In the genomic region with DNA sequence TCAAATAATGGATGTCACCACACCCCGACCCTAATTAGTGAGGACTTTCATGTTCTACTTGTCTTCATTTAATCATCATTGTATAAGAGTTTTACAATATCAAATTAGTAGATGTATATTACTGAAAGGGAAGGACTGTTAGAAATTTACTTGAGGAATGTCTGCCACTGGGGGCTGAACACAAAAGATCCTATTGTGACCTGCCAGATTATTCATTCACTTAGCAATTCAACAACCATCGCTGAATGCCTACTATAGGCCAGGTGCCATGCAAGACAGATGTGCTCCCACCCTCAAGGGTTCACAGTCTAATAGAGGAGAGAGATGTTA, we compare ENCODE assay signal across 1 cellular context.
TF ChIP-seq lines count a peak whose summit lies in the region.

No MANE protein-coding gene starts in this region.

TF ChIP-seq in GM23338, 12 proteins besides CTCF, POLR2A, EP300 and RAD21:
- no peak for TF ChIP-seq ZNF114 (CRISPR knock-in tag; IDR thresholded peaks at IDR 0.05)
- TF ChIP-seq JUNB (IDR thresholded peaks at IDR 0.05; ENCODE audit: unreplicated experiment): no peak
- TF ChIP-seq ETS1 (IDR thresholded peaks at IDR 0.05): no peak
- no peak for TF ChIP-seq ZNF462 (CRISPR knock-in tag; IDR thresholded peaks at IDR 0.05)
- TF ChIP-seq, protein P1, sequence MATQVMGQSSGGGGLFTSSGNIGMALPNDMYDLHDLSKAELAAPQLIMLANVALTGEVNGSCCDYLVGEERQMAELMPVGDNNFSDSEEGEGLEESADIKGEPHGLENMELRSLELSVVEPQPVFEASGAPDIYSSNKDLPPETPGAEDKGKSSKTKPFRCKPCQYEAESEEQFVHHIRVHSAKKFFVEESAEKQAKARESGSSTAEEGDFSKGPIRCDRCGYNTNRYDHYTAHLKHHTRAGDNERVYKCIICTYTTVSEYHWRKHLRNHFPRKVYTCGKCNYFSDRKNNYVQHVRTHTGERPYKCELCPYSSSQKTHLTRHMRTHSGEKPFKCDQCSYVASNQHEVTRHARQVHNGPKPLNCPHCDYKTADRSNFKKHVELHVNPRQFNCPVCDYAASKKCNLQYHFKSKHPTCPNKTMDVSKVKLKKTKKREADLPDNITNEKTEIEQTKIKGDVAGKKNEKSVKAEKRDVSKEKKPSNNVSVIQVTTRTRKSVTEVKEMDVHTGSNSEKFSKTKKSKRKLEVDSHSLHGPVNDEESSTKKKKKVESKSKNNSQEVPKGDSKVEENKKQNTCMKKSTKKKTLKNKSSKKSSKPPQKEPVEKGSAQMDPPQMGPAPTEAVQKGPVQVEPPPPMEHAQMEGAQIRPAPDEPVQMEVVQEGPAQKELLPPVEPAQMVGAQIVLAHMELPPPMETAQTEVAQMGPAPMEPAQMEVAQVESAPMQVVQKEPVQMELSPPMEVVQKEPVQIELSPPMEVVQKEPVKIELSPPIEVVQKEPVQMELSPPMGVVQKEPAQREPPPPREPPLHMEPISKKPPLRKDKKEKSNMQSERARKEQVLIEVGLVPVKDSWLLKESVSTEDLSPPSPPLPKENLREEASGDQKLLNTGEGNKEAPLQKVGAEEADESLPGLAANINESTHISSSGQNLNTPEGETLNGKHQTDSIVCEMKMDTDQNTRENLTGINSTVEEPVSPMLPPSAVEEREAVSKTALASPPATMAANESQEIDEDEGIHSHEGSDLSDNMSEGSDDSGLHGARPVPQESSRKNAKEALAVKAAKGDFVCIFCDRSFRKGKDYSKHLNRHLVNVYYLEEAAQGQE (IDR thresholded peaks at IDR 0.05; ENCODE audit: unreplicated experiment): no peak
- no peak for TF ChIP-seq POLR2AphosphoS5 (IDR thresholded peaks at IDR 0.05; ENCODE audit: low read depth)
- TF ChIP-seq EZH2 (IDR thresholded peaks at IDR 0.05; ENCODE audit: low read depth, unreplicated experiment): no peak
- no peak for TF ChIP-seq ZNF331 (CRISPR knock-in tag; IDR thresholded peaks at IDR 0.05; ENCODE audit: low read depth)
- TF ChIP-seq STAT1 (IDR thresholded peaks at IDR 0.05; ENCODE audit: unreplicated experiment): no peak
- no peak for TF ChIP-seq CREB1 (CRISPR knock-in tag; IDR thresholded peaks at IDR 0.05; ENCODE audit: low read depth)
- TF ChIP-seq EZH2phosphoT487 (IDR thresholded peaks at IDR 0.05; ENCODE audit: unreplicated experiment): no peak
- no peak for TF ChIP-seq NANOG (IDR thresholded peaks at IDR 0.05; ENCODE audit: borderline replicate concordance)
